1 cellular context compared by ENCODE assay signal in the genomic region with DNA sequence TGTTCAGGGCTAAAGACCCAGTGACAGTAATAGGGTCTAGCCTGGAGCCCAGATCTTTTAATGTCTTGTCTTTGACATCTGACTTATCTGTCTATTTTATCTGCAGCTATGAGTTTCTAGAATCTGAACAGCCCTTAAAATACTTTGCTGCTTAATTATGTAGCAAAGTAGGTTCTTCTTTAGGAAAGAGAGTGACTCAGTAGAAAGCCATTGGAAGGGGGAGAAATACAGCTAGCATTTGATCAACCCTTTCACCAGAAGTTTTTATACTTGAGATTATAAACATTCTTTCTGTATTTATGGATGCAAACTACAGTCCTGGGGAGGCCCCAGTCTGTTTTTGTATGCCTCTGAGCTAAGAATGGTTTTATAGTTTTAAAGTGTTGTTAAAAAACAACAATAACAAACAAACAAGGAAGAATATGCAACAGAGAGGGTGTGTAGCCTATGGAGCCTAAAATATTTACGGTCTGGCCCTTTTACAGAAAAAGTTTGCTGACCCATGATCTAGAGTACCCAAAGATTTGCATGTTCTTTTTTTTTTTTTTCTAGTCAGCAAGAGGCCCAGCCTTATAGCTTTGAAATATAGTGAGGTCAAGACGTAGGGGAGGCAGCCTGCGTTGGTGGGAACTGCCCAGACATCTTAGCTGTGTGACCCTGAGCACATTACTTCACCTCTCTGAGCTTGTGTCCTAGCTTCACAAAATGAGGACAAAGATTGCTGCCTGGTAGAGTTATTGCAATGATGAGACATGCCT.
TF ChIP-seq lines count a peak whose summit lies in the region.

No MANE protein-coding gene starts in this region.

TF ChIP-seq in endothelial cell of umbilical vein, 7 proteins besides CTCF, POLR2A, EP300 and RAD21:
- TF ChIP-seq MAX (IDR thresholded peaks at IDR 0.05; ENCODE audit: insufficient read depth, insufficient read length): no peak
- TF ChIP-seq MYC (IDR thresholded peaks at IDR 0.05; ENCODE audit: low read depth, low read length): no peak
- no peak for TF ChIP-seq GATA2 (IDR thresholded peaks at IDR 0.05; ENCODE audit: insufficient read depth, insufficient read length, low read depth, low read length)
- no peak for TF ChIP-seq POLR2AphosphoS5 (IDR thresholded peaks at IDR 0.05; ENCODE audit: insufficient read depth, low read depth, low read length)
- TF ChIP-seq EZH2 (IDR thresholded peaks at IDR 0.05; ENCODE audit: borderline replicate concordance, low read depth, low read length, severe bottlenecking): no peak
- TF ChIP-seq JUN (IDR thresholded peaks at IDR 0.05; ENCODE audit: borderline replicate concordance, insufficient read depth, insufficient read length, low read depth): no peak
- TF ChIP-seq FOS (IDR thresholded peaks at IDR 0.05; ENCODE audit: borderline replicate concordance, insufficient read depth, low read length): no peak
TF ChIP-seq in endothelial cell of umbilical vein: peak in this region for 0.
